In the genomic region with DNA sequence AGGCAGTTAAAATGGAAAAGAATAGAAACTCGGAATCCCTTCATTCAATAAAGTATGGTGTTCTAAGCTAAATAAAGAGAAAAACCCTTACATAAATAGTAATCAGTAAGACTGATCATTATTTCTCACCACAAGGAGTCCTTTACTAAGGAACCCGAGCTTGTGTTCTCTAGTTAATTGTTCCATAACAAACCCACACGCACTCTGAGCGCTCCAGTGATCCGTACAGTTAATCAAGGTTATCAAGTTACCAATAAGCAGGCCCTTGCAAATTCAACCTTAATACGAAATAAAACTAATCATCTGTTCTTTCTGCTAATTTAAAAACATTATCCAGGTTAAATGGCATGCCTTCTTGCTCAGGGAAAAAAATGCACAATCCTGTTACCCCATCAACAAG, we compare ENCODE assay signal across 16 cellular contexts.
"Had no signal": no experiment of that assay in that cellular context is flagged by ENCODE, and none has a peak within 500 bp of the region (broad histone marks: within the 10 kb centered on the region; RNA-seq: fewer than 3 reads in every experiment).

No MANE protein-coding gene starts in this region.

- H3K36me3 ChIP-seq: brain microvascular endothelial cell, esophagus squamous epithelium, right atrium auricular region, suprapubic skin had no signal

- H3K4me1 ChIP-seq: right atrium auricular region had no signal

- H3K27ac ChIP-seq: brain microvascular endothelial cell, coronary artery, esophagus squamous epithelium, right atrium auricular region, suprapubic skin had no signal

- H3K27me3 ChIP-seq: brain microvascular endothelial cell, esophagus squamous epithelium, right atrium auricular region, suprapubic skin had no signal

- H3K9me3 ChIP-seq: esophagus squamous epithelium, right atrium auricular region, suprapubic skin had no signal

- H3K4me3 ChIP-seq: coronary artery, esophagus squamous epithelium, right atrium auricular region, suprapubic skin had no signal

- DNase-seq: activated B cell treated with CpG ODN at 0.5 μM for 24 hours; activated CD4-positive, alpha-beta T cell treated with anti-CD3 and anti-CD28 coated beads, Interleukin-2, amount 10 ng/mL, durations not matched to agents 24 days and 14 days; activated CD8-positive, alpha-beta memory T cell treated with anti-CD3 and anti-CD28 coated beads for 24 hours; activated naive CD8-positive, alpha-beta T cell treated with anti-CD3 and anti-CD28 coated beads for 36 hours; brain microvascular endothelial cell; esophagus squamous epithelium; hippocampal formation; mesendoderm; natural killer cell; small intestine; stimulated activated CD4-positive, alpha-beta T cell treated with anti-CD3 and anti-CD28 coated beads, Interleukin-4, amount 100 ng/mL, for 4 hours; stimulated activated CD8-positive, alpha-beta memory T cell treated with anti-CD3 and anti-CD28 coated beads, Interleukin-4, amount 100 ng/mL, for 48 hours; trophoblast cell had no signal

- FAIRE-seq: small intestine had no signal
